In the genomic region with DNA sequence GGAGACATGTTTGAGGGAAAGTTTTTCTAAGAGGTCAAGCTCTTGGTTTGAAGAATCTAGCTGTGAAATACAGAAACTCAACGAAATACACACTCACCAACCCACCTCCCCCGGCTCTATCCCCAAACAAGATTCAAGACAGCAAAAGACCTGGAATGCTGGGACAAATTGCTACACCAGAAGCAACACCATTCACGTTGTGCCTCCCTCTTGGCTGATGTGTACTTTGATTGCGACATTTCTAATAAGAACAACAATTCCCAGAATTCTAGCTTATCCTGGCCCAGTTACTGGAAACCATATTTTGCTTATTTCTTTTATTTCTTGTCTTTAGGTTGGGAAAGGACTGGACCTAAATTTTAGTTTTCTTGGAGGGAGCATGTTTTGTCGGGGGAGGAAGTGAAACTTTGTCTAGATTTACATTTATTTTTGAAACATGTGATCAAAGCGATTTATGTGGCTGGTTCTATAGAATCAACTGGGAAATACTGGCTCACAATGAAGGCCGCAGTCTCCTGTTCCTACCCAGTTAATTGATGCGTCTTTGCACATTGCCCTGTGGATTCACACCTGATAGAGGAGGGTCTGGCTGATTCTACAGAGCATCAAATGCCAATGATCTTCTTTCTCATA, we compare ENCODE assay signal across 18 cellular contexts. TPM values are rescaled to one million over a fixed set of nuclear protein-coding genes. Genes with fewer than 3 reads are reported as not detected.
A peak's percentile ranks its signal among the peaks of the same experiment; 100 is the strongest.
DNase-seq lines count a peak whose midpoint lies in the region; ATAC-seq, FAIRE-seq and TF ChIP-seq lines count a peak whose summit lies in the region.
"Had no signal": no experiment of that assay in that cellular context is flagged by ENCODE, and none has a peak within 500 bp of the region (broad histone marks: within the 10 kb centered on the region; RNA-seq: fewer than 3 reads in every experiment).

No MANE protein-coding gene starts in this region.

- no peak for TF ChIP-seq RAD21 in SK-N-SH (IDR thresholded peaks at IDR 0.05; ENCODE audit: low read length)

- H4K20me1 ChIP-seq in SK-N-SH (ENCODE audit: insufficient read depth) = no peaks in the 10 kb centered on the region

- H3K27ac Mint-ChIP-seq in dendritic cell treated with granulocyte-macrophage colony-stimulating factor and Interleukin-4, amounts not matched to agents 40 ng/mL and 50 ng/mL, for 4 days = peak overlapping the region; percentile 22
- H3K27ac Mint-ChIP-seq: activated T-helper 1 cell treated with anti-CD3 and anti-CD28 coated beads, Interleukin-12 subunit alpha, Interleukin-12 subunit beta, Interleukin-2, Interleukin-4 antibody, amounts not matched to agents 30 ng/mL and 10 ng/mL and 1 ng/mL, durations not matched to agents 14 hours and 24 hours and 36 hours had no signal

- H3K9me2 ChIP-seq in SK-N-SH = no peaks in the 10 kb centered on the region

- H3K4me3 ChIP-seq in SK-N-SH (ENCODE audit: low read depth in 2 of 2, low read length in 1 of 2) = no peak overlapping the region
- peak overlapping the region; percentile 31 to 54 (median 49) for H3K4me3 ChIP-seq in right lobe of liver
- H3K4me3 ChIP-seq in upper lobe of right lung = no peak overlapping the region
- H3K4me3 ChIP-seq: ascending aorta, PC-9, thyroid gland had no signal

- H3K9me3 ChIP-seq in SK-N-SH (no peaks in the 10 kb centered on the region), right lobe of liver (no peaks in the 10 kb centered on the region), upper lobe of right lung (no peaks in the 10 kb centered on the region)
- H3K9me3 ChIP-seq: ascending aorta, thyroid gland had no signal

- DNase-seq in SK-N-SH (no peak), right lobe of liver (peak in 1 of 3 donors; percentile 63), upper lobe of right lung (no peak), urothelium cell line (ENCODE audit: low spot score) (no peak), SIG-M5 treated with dmso at 0.1 percent for 504 hours (lab: John Stamatoyannopoulos, UW; ENCODE audit: unreplicated experiment) (no peak)
- DNase-seq in activated CD8-positive, alpha-beta memory T cell treated with anti-CD3 and anti-CD28 coated beads, Interleukin-2, amount 50 U/mL, for 4 hours = no peak
- DNase-seq: activated CD4-positive, alpha-beta T cell treated with anti-CD3 and anti-CD28 coated beads for 48 hours; DMS 273 treated with DMSO at 0.1 percent for 48 hours; T-helper 1 cell; thyroid gland had no signal

- H3K4me1 Mint-ChIP-seq in dendritic cell treated with granulocyte-macrophage colony-stimulating factor and Interleukin-4, amounts not matched to agents 40 ng/mL and 50 ng/mL, for 4 days (ENCODE audit: low read depth) = peaks cover 34% of the 10 kb centered on the region

- CTCF ChIA-PET in SK-N-SH (lab: Yijun Ruan, JAX) = interaction anchor here (3.2 to 13.0 kb wide), 4 partner anchors 21 to 68 kb away, joined by 20 to 130 read pairs (median 28); partner anchors contain the start of gene LPIN1

- H3K4me2 ChIP-seq in SK-N-SH = no peak overlapping the region
- H3K4me2 ChIP-seq: PC-9 had no signal

- H3F3A ChIP-seq in SK-N-SH (replicated peaks; ENCODE audit: insufficient read depth) = no peaks in the 10 kb centered on the region

- peaks cover 19% of the 10 kb centered on the region for H3K27me3 Mint-ChIP-seq in dendritic cell treated with granulocyte-macrophage colony-stimulating factor and Interleukin-4, amounts not matched to agents 40 ng/mL and 50 ng/mL, for 4 days

- POLR2A ChIA-PET in SK-N-SH (lab: Yijun Ruan, JAX) = interaction anchor here (2.9 kb wide), 1 partner anchor 20 kb away, joined by 16 read pairs; no protein-coding TSS in a partner anchor

- no peak overlapping the region for H3K27ac ChIP-seq in SK-N-SH (ENCODE audit: low read depth in 2 of 2, low read length in 1 of 2)
- H3K27ac ChIP-seq in right lobe of liver = peak overlapping the region; percentile 86 to 93 (median 91)
- peak overlapping the region; percentile 73 for H3K27ac ChIP-seq in upper lobe of right lung
- H3K27ac ChIP-seq: PC-9, thyroid gland had no signal

- H3K9me3 Mint-ChIP-seq in dendritic cell treated with granulocyte-macrophage colony-stimulating factor and Interleukin-4, amounts not matched to agents 40 ng/mL and 50 ng/mL, for 4 days = no peaks in the 10 kb centered on the region
- H3K9me3 Mint-ChIP-seq: activated T-helper 1 cell treated with anti-CD3 and anti-CD28 coated beads, Interleukin-12 subunit alpha, Interleukin-12 subunit beta, Interleukin-2, Interleukin-4 antibody, amounts not matched to agents 30 ng/mL and 10 ng/mL and 1 ng/mL, durations not matched to agents 14 hours and 24 hours and 36 hours had no signal

- no peak overlapping the region for H3K4me3 Mint-ChIP-seq in dendritic cell treated with granulocyte-macrophage colony-stimulating factor and Interleukin-4, amounts not matched to agents 40 ng/mL and 50 ng/mL, for 4 days
- H3K4me3 Mint-ChIP-seq: activated T-helper 1 cell treated with anti-CD3 and anti-CD28 coated beads, Interleukin-12 subunit alpha, Interleukin-12 subunit beta, Interleukin-2, Interleukin-4 antibody, amounts not matched to agents 30 ng/mL and 10 ng/mL and 1 ng/mL, durations not matched to agents 14 hours and 24 hours and 36 hours had no signal

- TF ChIP-seq POLR2A in right lobe of liver (IDR thresholded peaks at IDR 0.05) = no peak

- TF ChIP-seq CTCF in SK-N-SH (IDR thresholded peaks at IDR 0.05) (no peak), right lobe of liver (IDR thresholded peaks at IDR 0.05) (no peak), upper lobe of right lung (IDR thresholded peaks at IDR 0.05) (no peak)

- TF ChIP-seq EP300 in SK-N-SH (IDR thresholded peaks at IDR 0.05; ENCODE audit: borderline replicate concordance in 1 of 2, low read depth in 1 of 2, low read length in 1 of 2) = no peak

- no peak overlapping the region for H2AFZ ChIP-seq in SK-N-SH (ENCODE audit: low read depth)
- H2AFZ ChIP-seq: PC-9 had no signal

- no peaks in the 10 kb centered on the region for H3K79me2 ChIP-seq in SK-N-SH (ENCODE audit: insufficient read depth)

- FAIRE-seq in urothelium cell line (lab: Jason Lieb, UNC) = no peak
- FAIRE-seq: A204.1, GM12892, GM19239 had no signal

- no peak for ATAC-seq in SK-N-SH treated with all-trans-retinoic acid at 6 μM for 48 hours
- peak; percentile 56 to 76 (median 64) for ATAC-seq in right lobe of liver
- peak; percentile 54 for ATAC-seq in upper lobe of right lung

- WGBS in SK-N-SH (ENCODE audit: low lambda C conversion rate) = 75% methylated on average over 8 of the region's 8 CpGs
- 24% methylated on average over 8 of the region's 8 CpGs for WGBS in right lobe of liver (ENCODE audit: insufficient coverage, low coverage, low lambda C conversion rate, missing lambda C conversion rate)

- no peaks in the 10 kb centered on the region for H3K36me3 Mint-ChIP-seq in dendritic cell treated with granulocyte-macrophage colony-stimulating factor and Interleukin-4, amounts not matched to agents 40 ng/mL and 50 ng/mL, for 4 days (ENCODE audit: low read depth)

- H3K9ac ChIP-seq in SK-N-SH = no peak overlapping the region

- H3K27me3 ChIP-seq in SK-N-SH (ENCODE audit: insufficient read depth) = peaks cover 23% of the 10 kb centered on the region; the same call in 1 of the 2 replicates
- no peaks in the 10 kb centered on the region for H3K27me3 ChIP-seq in right lobe of liver
- H3K27me3 ChIP-seq in upper lobe of right lung = no peaks in the 10 kb centered on the region
- H3K27me3 ChIP-seq: ascending aorta, thyroid gland had no signal

- intact Hi-C loops in dendritic cell treated with granulocyte-macrophage colony-stimulating factor and Interleukin-4, amounts not matched to agents 40 ng/mL and 50 ng/mL, for 4 days (cut with micrococcal nuclease) = no loop called here
- intact Hi-C loops in right lobe of liver (cut with DNase I) (no loop called here), upper lobe of right lung (cut with DNase I) (no loop called here)

- H3K4me1 ChIP-seq in SK-N-SH (ENCODE audit: control insufficient read depth in 1 of 2, insufficient read depth in 2 of 2, low read depth in 1 of 2, low read length in 1 of 2) (peaks cover 0 to 51% of the 10 kb centered on the region in 2 experiments; a peak in 2 of 4 replicates), right lobe of liver (peaks cover 0 to 38% (median 14%) of the 10 kb centered on the region in 4 donors), upper lobe of right lung (peaks cover 17% of the 10 kb centered on the region)
- H3K4me1 ChIP-seq: thyroid gland had no signal

- H3K36me3 ChIP-seq in SK-N-SH (replicated peaks in 1 of 2; ENCODE audit: control insufficient read depth in 1 of 2, insufficient read depth in 2 of 2, low read length in 1 of 2) (no peaks in the 10 kb centered on the region), right lobe of liver (no peaks in the 10 kb centered on the region), upper lobe of right lung (no peaks in the 10 kb centered on the region)
- H3K36me3 ChIP-seq: ascending aorta, thyroid gland had no signal

TF ChIP-seq in SK-N-SH treated with all-trans-retinoic acid at 6 μM for 48 hours, 23 proteins besides CTCF, POLR2A, EP300 and RAD21:
- TF ChIP-seq TCF4 (CRISPR knock-in tag; IDR thresholded peaks at IDR 0.05; ENCODE audit: borderline replicate concordance) (no peak), SNAI2 (CRISPR knock-in tag; IDR thresholded peaks at IDR 0.05) (0 out of 2 replicates have a peak, but pooled peaks have one; percentile 11)
TF ChIP-seq in SK-N-SH treated with all-trans-retinoic acid at 6 μM for 48 hours: peak in this region for 1.

TF ChIP-seq in SK-N-SH, 30 proteins besides CTCF, POLR2A, EP300 and RAD21 (continues in another document):
- TF ChIP-seq, protein P1, sequence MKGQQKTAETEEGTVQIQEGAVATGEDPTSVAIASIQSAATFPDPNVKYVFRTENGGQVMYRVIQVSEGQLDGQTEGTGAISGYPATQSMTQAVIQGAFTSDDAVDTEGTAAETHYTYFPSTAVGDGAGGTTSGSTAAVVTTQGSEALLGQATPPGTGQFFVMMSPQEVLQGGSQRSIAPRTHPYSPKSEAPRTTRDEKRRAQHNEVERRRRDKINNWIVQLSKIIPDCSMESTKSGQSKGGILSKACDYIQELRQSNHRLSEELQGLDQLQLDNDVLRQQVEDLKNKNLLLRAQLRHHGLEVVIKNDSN (IDR thresholded peaks at IDR 0.05; ENCODE audit: borderline replicate concordance, low read depth) = no peak
- no peak for TF ChIP-seq MAX (IDR thresholded peaks at IDR 0.05; ENCODE audit: low read depth)

RNA-seq across cellular contexts. Expression of gene LPIN1, which starts 29.6 kb away (rescaled TPM):
- 22.1 and 28.2 TPM in 2 replicates for polyA plus RNA-seq in SK-N-SH (2012; rRNA removed)
- 14.9 and 17.7 TPM in 2 replicates for polyA plus RNA-seq in SK-N-SH (2012; cell fraction: cytosol; rRNA removed)
- 60.5 and 67.4 TPM in 2 replicates for polyA plus RNA-seq in SK-N-SH (2012; cell fraction: nucleus; rRNA removed)
- total RNA-seq in right lobe of liver = 10 to 100 TPM; 17.3 to 58.7 (median 29.1) TPM
- total RNA-seq in upper lobe of right lung = 62.9 TPM

RNA-seq across cellular contexts. Expression of gene NTSR2, which starts 46.8 kb away (rescaled TPM):
- not detected in 2 replicates for polyA plus RNA-seq in SK-N-SH (2012; rRNA removed)
- polyA plus RNA-seq in SK-N-SH (2012; cell fraction: cytosol; rRNA removed) = not detected in 2 replicates
- not detected in 2 replicates for polyA plus RNA-seq in SK-N-SH (2012; cell fraction: nucleus; rRNA removed)
- not detected for total RNA-seq in right lobe of liver
- total RNA-seq in upper lobe of right lung = not detected
- total RNA-seq: activated T-helper 1 cell treated with anti-CD3 and anti-CD28 coated beads, Interleukin-12 subunit alpha, Interleukin-12 subunit beta, Interleukin-2, Interleukin-4 antibody, amounts not matched to agents 30 ng/mL and 10 ng/mL and 1 ng/mL, durations not matched to agents 14 hours and 24 hours and 36 hours; ascending aorta; PC-9; thyroid gland had no signal

Comparison
In these comparisons a context has a peak if more than half of its experiments do, and no peak if none do; other contexts are left out.
1. H3K27ac ChIP-seq: peak in right lobe of liver (3 of 3) and upper lobe of right lung (single experiment); none in SK-N-SH (0 of 2).
2. H3K4me3 ChIP-seq: peak in right lobe of liver (3 of 3); none in SK-N-SH (0 of 2) and upper lobe of right lung (single experiment).